Comparison of ENCODE assay signal across 1 cellular context in the genomic region with DNA sequence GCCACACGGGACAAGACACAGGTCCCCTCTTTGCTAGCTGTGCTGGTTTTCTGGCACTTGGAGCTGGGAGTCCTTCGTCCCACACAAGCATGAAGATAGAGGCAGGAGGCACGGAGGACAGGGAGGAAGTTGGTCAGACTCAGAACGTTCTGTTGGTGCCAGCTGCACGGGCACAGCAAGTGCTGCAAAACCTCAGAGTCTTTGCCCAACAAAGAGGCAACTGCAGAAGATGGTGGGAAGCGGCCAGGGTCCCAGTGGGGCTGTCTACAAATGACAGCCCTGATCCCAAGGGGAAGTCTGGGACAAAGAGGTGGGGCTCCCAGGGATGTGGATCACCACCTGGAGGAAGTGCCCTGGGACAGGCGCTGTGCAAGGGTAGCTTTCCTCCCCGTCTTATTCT.
TF ChIP-seq lines count a peak whose summit lies in the region.

No MANE protein-coding gene starts in this region.

TF ChIP-seq in GM23338, 12 proteins besides CTCF, POLR2A, EP300 and RAD21:
- TF ChIP-seq ZNF331 (CRISPR knock-in tag; IDR thresholded peaks at IDR 0.05; ENCODE audit: low read depth) (no peak), POLR2AphosphoS5 (IDR thresholded peaks at IDR 0.05; ENCODE audit: low read depth) (no peak), ZNF114 (CRISPR knock-in tag; IDR thresholded peaks at IDR 0.05) (no peak), JUNB (IDR thresholded peaks at IDR 0.05; ENCODE audit: unreplicated experiment) (no peak), NANOG (IDR thresholded peaks at IDR 0.05; ENCODE audit: borderline replicate concordance) (no peak), EZH2 (IDR thresholded peaks at IDR 0.05; ENCODE audit: low read depth, unreplicated experiment) (no peak), STAT1 (IDR thresholded peaks at IDR 0.05; ENCODE audit: unreplicated experiment) (no peak), CREB1 (CRISPR knock-in tag; IDR thresholded peaks at IDR 0.05; ENCODE audit: low read depth) (no peak), EZH2phosphoT487 (IDR thresholded peaks at IDR 0.05; ENCODE audit: unreplicated experiment) (no peak)
- TF ChIP-seq, protein P1, sequence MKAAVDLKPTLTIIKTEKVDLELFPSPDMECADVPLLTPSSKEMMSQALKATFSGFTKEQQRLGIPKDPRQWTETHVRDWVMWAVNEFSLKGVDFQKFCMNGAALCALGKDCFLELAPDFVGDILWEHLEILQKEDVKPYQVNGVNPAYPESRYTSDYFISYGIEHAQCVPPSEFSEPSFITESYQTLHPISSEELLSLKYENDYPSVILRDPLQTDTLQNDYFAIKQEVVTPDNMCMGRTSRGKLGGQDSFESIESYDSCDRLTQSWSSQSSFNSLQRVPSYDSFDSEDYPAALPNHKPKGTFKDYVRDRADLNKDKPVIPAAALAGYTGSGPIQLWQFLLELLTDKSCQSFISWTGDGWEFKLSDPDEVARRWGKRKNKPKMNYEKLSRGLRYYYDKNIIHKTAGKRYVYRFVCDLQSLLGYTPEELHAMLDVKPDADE (IDR thresholded peaks at IDR 0.05): no peak
- TF ChIP-seq, protein P2, sequence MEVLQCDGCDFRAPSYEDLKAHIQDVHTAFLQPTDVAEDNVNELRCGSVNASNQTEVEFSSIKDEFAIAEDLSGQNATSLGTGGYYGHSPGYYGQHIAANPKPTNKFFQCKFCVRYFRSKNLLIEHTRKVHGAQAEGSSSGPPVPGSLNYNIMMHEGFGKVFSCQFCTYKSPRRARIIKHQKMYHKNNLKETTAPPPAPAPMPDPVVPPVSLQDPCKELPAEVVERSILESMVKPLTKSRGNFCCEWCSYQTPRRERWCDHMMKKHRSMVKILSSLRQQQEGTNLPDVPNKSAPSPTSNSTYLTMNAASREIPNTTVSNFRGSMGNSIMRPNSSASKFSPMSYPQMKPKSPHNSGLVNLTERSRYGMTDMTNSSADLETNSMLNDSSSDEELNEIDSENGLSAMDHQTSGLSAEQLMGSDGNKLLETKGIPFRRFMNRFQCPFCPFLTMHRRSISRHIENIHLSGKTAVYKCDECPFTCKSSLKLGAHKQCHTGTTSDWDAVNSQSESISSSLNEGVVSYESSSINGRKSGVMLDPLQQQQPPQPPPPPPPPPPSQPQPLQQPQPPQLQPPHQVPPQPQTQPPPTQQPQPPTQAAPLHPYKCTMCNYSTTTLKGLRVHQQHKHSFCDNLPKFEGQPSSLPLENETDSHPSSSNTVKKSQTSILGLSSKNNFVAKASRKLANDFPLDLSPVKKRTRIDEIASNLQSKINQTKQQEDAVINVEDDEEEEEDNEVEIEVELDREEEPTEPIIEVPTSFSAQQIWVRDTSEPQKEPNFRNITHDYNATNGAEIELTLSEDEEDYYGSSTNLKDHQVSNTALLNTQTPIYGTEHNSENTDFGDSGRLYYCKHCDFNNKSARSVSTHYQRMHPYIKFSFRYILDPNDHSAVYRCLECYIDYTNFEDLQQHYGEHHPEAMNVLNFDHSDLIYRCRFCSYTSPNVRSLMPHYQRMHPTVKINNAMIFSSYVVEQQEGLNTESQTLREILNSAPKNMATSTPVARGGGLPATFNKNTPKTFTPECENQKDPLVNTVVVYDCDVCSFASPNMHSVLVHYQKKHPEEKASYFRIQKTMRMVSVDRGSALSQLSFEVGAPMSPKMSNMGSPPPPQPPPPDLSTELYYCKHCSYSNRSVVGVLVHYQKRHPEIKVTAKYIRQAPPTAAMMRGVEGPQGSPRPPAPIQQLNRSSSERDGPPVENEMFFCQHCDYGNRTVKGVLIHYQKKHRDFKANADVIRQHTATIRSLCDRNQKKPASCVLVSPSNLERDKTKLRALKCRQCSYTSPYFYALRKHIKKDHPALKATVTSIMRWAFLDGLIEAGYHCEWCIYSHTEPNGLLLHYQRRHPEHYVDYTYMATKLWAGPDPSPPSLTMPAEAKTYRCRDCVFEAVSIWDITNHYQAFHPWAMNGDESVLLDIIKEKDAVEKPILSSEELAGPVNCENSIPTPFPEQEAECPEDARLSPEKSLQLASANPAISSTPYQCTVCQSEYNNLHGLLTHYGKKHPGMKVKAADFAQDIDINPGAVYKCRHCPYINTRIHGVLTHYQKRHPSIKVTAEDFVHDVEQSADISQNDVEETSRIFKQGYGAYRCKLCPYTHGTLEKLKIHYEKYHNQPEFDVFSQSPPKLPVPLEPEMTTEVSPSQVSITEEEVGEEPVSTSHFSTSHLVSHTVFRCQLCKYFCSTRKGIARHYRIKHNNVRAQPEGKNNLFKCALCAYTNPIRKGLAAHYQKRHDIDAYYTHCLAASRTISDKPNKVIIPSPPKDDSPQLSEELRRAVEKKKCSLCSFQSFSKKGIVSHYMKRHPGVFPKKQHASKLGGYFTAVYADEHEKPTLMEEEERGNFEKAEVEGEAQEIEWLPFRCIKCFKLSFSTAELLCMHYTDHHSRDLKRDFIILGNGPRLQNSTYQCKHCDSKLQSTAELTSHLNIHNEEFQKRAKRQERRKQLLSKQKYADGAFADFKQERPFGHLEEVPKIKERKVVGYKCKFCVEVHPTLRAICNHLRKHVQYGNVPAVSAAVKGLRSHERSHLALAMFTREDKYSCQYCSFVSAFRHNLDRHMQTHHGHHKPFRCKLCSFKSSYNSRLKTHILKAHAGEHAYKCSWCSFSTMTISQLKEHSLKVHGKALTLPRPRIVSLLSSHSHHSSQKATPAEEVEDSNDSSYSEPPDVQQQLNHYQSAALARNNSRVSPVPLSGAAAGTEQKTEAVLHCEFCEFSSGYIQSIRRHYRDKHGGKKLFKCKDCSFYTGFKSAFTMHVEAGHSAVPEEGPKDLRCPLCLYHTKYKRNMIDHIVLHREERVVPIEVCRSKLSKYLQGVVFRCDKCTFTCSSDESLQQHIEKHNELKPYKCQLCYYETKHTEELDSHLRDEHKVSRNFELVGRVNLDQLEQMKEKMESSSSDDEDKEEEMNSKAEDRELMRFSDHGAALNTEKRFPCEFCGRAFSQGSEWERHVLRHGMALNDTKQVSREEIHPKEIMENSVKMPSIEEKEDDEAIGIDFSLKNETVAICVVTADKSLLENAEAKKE (CRISPR knock-in tag; IDR thresholded peaks at IDR 0.05): no peak
- TF ChIP-seq, protein P3, sequence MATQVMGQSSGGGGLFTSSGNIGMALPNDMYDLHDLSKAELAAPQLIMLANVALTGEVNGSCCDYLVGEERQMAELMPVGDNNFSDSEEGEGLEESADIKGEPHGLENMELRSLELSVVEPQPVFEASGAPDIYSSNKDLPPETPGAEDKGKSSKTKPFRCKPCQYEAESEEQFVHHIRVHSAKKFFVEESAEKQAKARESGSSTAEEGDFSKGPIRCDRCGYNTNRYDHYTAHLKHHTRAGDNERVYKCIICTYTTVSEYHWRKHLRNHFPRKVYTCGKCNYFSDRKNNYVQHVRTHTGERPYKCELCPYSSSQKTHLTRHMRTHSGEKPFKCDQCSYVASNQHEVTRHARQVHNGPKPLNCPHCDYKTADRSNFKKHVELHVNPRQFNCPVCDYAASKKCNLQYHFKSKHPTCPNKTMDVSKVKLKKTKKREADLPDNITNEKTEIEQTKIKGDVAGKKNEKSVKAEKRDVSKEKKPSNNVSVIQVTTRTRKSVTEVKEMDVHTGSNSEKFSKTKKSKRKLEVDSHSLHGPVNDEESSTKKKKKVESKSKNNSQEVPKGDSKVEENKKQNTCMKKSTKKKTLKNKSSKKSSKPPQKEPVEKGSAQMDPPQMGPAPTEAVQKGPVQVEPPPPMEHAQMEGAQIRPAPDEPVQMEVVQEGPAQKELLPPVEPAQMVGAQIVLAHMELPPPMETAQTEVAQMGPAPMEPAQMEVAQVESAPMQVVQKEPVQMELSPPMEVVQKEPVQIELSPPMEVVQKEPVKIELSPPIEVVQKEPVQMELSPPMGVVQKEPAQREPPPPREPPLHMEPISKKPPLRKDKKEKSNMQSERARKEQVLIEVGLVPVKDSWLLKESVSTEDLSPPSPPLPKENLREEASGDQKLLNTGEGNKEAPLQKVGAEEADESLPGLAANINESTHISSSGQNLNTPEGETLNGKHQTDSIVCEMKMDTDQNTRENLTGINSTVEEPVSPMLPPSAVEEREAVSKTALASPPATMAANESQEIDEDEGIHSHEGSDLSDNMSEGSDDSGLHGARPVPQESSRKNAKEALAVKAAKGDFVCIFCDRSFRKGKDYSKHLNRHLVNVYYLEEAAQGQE (IDR thresholded peaks at IDR 0.05; ENCODE audit: unreplicated experiment): no peak
TF ChIP-seq in GM23338: peak in this region for 0.
